In genomic region chr17:9209781-9210370, GRCh38 we compare ENCODE assay signal across 23 cellular contexts.
A peak's percentile ranks its signal among the peaks of the same experiment; 100 is the strongest.
DNase-seq lines count a peak whose midpoint lies in the region; ATAC-seq and TF ChIP-seq lines count a peak whose summit lies in the region.
"Had no signal": no experiment of that assay in that cellular context is flagged by ENCODE, and none has a peak within 500 bp of the region (broad histone marks: within the 10 kb centered on the region; RNA-seq: fewer than 3 reads in every experiment).

No MANE protein-coding gene starts in this region.

- DNase-seq in Right ventricle myocardium inferior (ENCODE audit: missing footprints) (peak; percentile 44), right atrium auricular region (ENCODE audit: low spot score) (no peak), islet precursor cell (peak; percentile 48), posterior vena cava (ENCODE audit: low spot score) (peak; percentile 59), left colon (no peak), SIG-M5 (lab: John Stamatoyannopoulos, UW) (no peak)
- DNase-seq: 8988T, ACHN, BE2C, Calu3, DMS79 treated with DMSO at 0.1 percent for 48 hours, GM23248, NCI-H1048, NCI-H1417, NCI-H1694, NCI-H2029 treated with DMSO at 0.1 percent for 48 hours, NCI-H446 treated with DMSO at 0.1 percent for 48 hours, NCI-H526, RPMI8226, SHP77 treated with DMSO at 0.1 percent for 48 hours had no signal

- peaks cover 0 to 1% of the 10 kb centered on the region in 2 donors for H3K9me3 ChIP-seq in right atrium auricular region
- H3K9me3 ChIP-seq: BE2C had no signal

- ATAC-seq in Right ventricle myocardium inferior (no peak), left colon (no peak), GM21390 (IDR thresholded peaks at IDR 0.05; ENCODE audit: unreplicated experiment) (no peak)

- H3K36me3 ChIP-seq in right atrium auricular region = no peaks in the 10 kb centered on the region
- H3K36me3 ChIP-seq: BE2C, HAP-1 had no signal

- intact Hi-C loops in Right ventricle myocardium inferior (cut with DNase I) (no loop called here), posterior vena cava (cut with DNase I) (no loop called here), left colon (cut with DNase I, micrococcal nuclease) (no loop called here)

- no peak overlapping the region for H3K4me3 ChIP-seq in right atrium auricular region
- H3K4me3 ChIP-seq: GM23248, HAP-1, SK-N-MC had no signal

- H3K27me3 ChIP-seq in right atrium auricular region = no peaks in the 10 kb centered on the region
- H3K27me3 ChIP-seq: BE2C had no signal

- TF ChIP-seq CTCF in right atrium auricular region (IDR thresholded peaks at IDR 0.05) = no peak

- peaks cover 0 to 9% of the 10 kb centered on the region in 2 donors for H3K4me1 ChIP-seq in right atrium auricular region
- H3K4me1 ChIP-seq: BE2C, HAP-1 had no signal

- no peak overlapping the region for H3K27ac ChIP-seq in right atrium auricular region
- H3K27ac ChIP-seq: GM23248, SK-N-MC had no signal

Comparison
In these comparisons a context has a peak if more than half of its experiments do, and no peak if none do; other contexts are left out.
1. DNase-seq: peak in Right ventricle myocardium inferior (single experiment), islet precursor cell (single experiment) and posterior vena cava (single experiment); none in right atrium auricular region (single experiment), left colon (0 of 2) and SIG-M5 (single experiment).